ENCODE assay signal across 6 cellular contexts in the genomic region with DNA sequence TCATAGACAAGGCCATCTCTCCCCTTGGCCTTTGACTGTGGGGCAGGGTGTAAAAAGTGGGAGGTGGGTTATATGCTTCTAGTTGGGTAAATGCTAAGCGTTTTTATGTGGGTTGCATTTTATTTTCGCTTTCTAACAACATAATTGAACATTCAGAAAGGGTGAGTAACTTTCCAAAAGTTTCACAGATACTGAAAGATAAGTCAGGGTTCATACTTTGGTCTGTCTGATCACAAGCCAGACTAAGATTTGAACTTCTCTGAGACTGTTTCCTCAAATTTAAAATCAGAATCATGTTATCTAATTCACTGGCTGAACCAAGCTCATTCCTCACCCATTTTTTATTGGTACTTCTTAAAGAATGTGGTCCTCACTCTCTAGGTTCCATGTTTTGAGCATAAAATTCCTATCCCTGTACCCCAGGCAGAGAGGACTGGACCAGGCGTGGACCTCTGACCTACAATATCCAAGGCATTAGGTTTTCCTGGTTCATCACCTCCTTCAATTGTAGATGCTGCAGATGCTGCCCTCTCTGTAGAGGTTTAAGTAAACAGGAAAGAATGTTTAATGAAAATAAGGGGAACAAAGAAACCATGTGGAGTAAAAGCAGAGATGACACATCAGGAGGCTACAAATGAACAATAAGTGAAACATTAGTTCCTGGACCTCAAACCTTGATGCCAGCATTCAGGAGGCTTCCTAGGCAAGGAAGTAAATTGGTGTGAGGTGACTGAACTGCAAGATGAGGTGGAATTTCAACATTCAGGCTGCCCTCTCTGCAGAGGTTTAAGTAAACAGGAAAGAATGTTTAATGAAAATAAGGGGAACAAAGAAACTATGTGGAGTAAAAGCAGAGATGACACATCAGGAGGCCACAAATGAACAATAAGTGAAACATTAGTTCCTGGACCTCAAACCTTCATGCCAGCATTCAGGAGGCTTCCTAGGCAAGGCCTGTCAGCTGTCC.
DNase-seq lines count a peak whose midpoint lies in the region; ATAC-seq and TF ChIP-seq lines count a peak whose summit lies in the region.
"Not testable (repeated sequence)": the region's sequence is repeated elsewhere in the genome, so short reads cannot be mapped to it uniquely, and the experiment has no call there.

No MANE protein-coding gene starts in this region.

- H3K9ac ChIP-seq in PC-3 (ENCODE audit: low read length) = not testable (repeated sequence)

- not testable (repeated sequence) for H3K4me3 ChIP-seq in PC-3 (ENCODE audit: low read length)

- not testable (repeated sequence) for H3K9me3 ChIP-seq in PC-3 (ENCODE audit: low read length)

- CTCF ChIA-PET in PC-3 (lab: Charles Lee) = not testable (repeated sequence)

- not testable (repeated sequence) for H3K4me1 Mint-ChIP-seq in activated T-cell treated with anti-CD3 and anti-CD28 coated beads, Interleukin-2, amount 50 U/mL, for 72 hours (ENCODE audit: low read depth)

- POLR2A ChIA-PET in PC-3 (lab: Charles Lee; ENCODE audit: unreplicated experiment) = not testable (repeated sequence)

- H3K9me3 Mint-ChIP-seq in activated T-cell treated with anti-CD3 and anti-CD28 coated beads, Interleukin-2, amount 50 U/mL, for 72 hours = not testable (repeated sequence)

- not testable (repeated sequence) for TF ChIP-seq CTCF in PC-3 (conservative IDR thresholded peaks at IDR 0.05; ENCODE audit: low read depth, low read length); foreskin keratinocyte (conservative IDR thresholded peaks at IDR 0.05)

- not testable (repeated sequence) for H3K9me2 ChIP-seq in PC-3 (replicated peaks; ENCODE audit: low read length)

- not testable (repeated sequence) for H3K27me3 ChIP-seq in PC-3 (ENCODE audit: low read length); foreskin keratinocyte

- not testable (repeated sequence) for H3K4me2 ChIP-seq in PC-3 (ENCODE audit: low read length)

- not testable (repeated sequence) for H3K4me1 ChIP-seq in PC-3 (ENCODE audit: insufficient read depth, low read length); foreskin keratinocyte

- not testable (repeated sequence) for H2AFZ ChIP-seq in PC-3 (ENCODE audit: low read length)

- peak overlapping the region; percentile 46; the same call in 1 of the 2 replicates for H3K27ac ChIP-seq in PC-3 (ENCODE audit: low read length)
- not testable (repeated sequence) for H3K27ac ChIP-seq in foreskin keratinocyte

- BruUV-seq in PC-3 (replicated peaks; lab: Mats Ljungman, UMichigan) = TSS peak; percentile 95

- ATAC-seq in GM18909 (IDR thresholded peaks at IDR 0.05; ENCODE audit: poor library complexity, unreplicated experiment) (peak; percentile 53), GM21737 (IDR thresholded peaks at IDR 0.05; ENCODE audit: unreplicated experiment) (peak; percentile 69), HG02981 (IDR thresholded peaks at IDR 0.05; ENCODE audit: unreplicated experiment) (peak; percentile 46), PC-3 (peak; percentile 94), foreskin keratinocyte (peak; percentile 88)
- ATAC-seq in activated T-cell treated with anti-CD3 and anti-CD28 coated beads, Interleukin-2, amount 50 U/mL, for 72 hours (replicated peaks in 1 of 2) = peak; percentile 25 to 52

- H3K27me3 Mint-ChIP-seq in activated T-cell treated with anti-CD3 and anti-CD28 coated beads, Interleukin-2, amount 50 U/mL, for 72 hours (ENCODE audit: low read depth) = not testable (repeated sequence)

- H4K20me1 ChIP-seq in PC-3 (ENCODE audit: low read length) = not testable (repeated sequence)

- not testable (repeated sequence) for H3K36me3 Mint-ChIP-seq in activated T-cell treated with anti-CD3 and anti-CD28 coated beads, Interleukin-2, amount 50 U/mL, for 72 hours (ENCODE audit: insufficient read depth in 2 of 2)

- not testable (repeated sequence) for DNase-seq in PC-3; activated T-cell treated with anti-CD3 and anti-CD28 coated beads, Interleukin-2, amount 50 U/mL, for 72 hours; foreskin keratinocyte

- H3F3A ChIP-seq in PC-3 (ENCODE audit: low read length, unreplicated experiment) = not testable (repeated sequence)

- H3K79me2 ChIP-seq in PC-3 (ENCODE audit: low read length) = not testable (repeated sequence)

- H3K27ac Mint-ChIP-seq in activated T-cell treated with anti-CD3 and anti-CD28 coated beads, Interleukin-2, amount 50 U/mL, for 72 hours = not testable (repeated sequence)

- not testable (repeated sequence) for H3K4me3 Mint-ChIP-seq in activated T-cell treated with anti-CD3 and anti-CD28 coated beads, Interleukin-2, amount 50 U/mL, for 72 hours

- not testable (repeated sequence) for H3K36me3 ChIP-seq in PC-3 (ENCODE audit: low read depth, low read length)

- intact Hi-C loops in PC-3 (cut with micrococcal nuclease) = not testable (repeated sequence)

Comparison
In these comparisons a context has a peak if more than half of its experiments do, and no peak if none do; other contexts are left out.
1. ATAC-seq: peak in every context shown above with its lines; median percentile 94 in PC-3; 88 in foreskin keratinocyte; 69 in GM21737; 53 in GM18909; 46 in HG02981; 38 in activated T-cell treated with anti-CD3 and anti-CD28 coated beads, Interleukin-2, amount 50 U/mL, for 72 hours.